Comparison of ENCODE assay signal across 18 cellular contexts in the genomic region with DNA sequence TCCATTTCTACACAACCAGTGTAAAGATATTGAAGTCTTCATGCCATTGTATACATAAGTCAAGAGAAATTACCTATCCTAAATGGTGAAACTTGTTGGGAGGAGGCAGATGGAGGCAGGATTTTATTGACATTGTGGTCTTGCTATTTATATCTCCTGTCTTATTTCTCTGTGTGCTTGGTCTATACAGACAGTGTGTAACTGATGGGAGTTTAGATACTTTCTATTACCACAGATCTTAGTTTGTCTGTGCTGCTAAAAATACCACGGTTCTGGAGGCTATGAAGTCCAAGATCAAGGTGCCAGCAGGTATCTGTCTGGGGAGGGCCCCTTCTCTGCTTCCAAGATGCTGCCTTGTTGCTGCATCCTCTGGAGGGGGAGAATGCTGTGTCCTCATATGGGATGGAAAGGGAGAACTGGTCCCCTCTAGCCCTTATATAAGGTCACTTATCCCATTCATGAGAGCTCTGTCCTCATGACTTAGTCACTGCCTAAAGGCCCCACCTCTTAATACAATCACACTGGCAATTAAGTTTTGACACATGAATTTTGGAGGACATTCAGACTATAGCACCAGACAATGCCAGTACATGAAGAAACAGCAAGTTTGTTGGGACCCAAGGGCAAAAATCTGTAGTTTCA.
"Had no signal": no experiment of that assay in that cellular context is flagged by ENCODE, and none has a peak within 500 bp of the region (broad histone marks: within the 10 kb centered on the region; RNA-seq: fewer than 3 reads in every experiment).

No MANE protein-coding gene starts in this region.

- H3K36me3 ChIP-seq: esophagus squamous epithelium, lower lobe of right lung, right lobe of liver, thyroid gland had no signal

- H3K4me3 ChIP-seq: body of pancreas, esophagus squamous epithelium, lower lobe of right lung, right lobe of liver, thyroid gland had no signal

- H3K9me3 ChIP-seq: body of pancreas, esophagus squamous epithelium, lower lobe of right lung, right lobe of liver, thyroid gland had no signal

- H3K27ac ChIP-seq: body of pancreas, lower lobe of right lung, right lobe of liver, thyroid gland had no signal

- H3K27me3 ChIP-seq: body of pancreas, esophagus squamous epithelium, right lobe of liver, thyroid gland had no signal

- H3K4me1 ChIP-seq: body of pancreas, lower lobe of right lung, right lobe of liver, thyroid gland had no signal

- DNase-seq: activated CD4-positive, alpha-beta T cell treated with anti-CD3 and anti-CD28 coated beads for 36 hours; activated CD8-positive, alpha-beta T cell treated with anti-CD3 and anti-CD28 coated beads for 36 hours; activated gamma-delta T cell; activated T-cell treated with anti-CD3 and anti-CD28 coated beads, Interleukin-2, amount 50 U/mL, for 72 hours; amniotic stem cell; body of pancreas; cortex of kidney; effector CD4-positive, alpha-beta T cell; esophagus squamous epithelium; glutamatergic neuron; kidney glomerular epithelial cell; lower lobe of right lung; nephron progenitor cell; occipital lobe; right lobe of liver; stimulated activated CD4-positive, alpha-beta T cell treated with anti-CD3 and anti-CD28 coated beads, Interleukin-1b, Interleukin-23, amount 100 ng/mL, for 48 hours; T-helper 2 cell; thyroid gland had no signal

- ATAC-seq: activated CD4-positive, alpha-beta T cell treated with anti-CD3 and anti-CD28 coated beads for 36 hours; activated CD8-positive, alpha-beta T cell treated with anti-CD3 and anti-CD28 coated beads for 36 hours; activated T-cell treated with anti-CD3 and anti-CD28 coated beads, Interleukin-2, amount 50 U/mL, for 72 hours; body of pancreas; lower lobe of right lung; right lobe of liver had no signal
